In genomic region chr9:385818-386398, GRCh38 we compare ENCODE assay signal across 8 cellular contexts.
DNase-seq lines count a peak whose midpoint lies in the region; ATAC-seq, FAIRE-seq and TF ChIP-seq lines count a peak whose summit lies in the region.

No MANE protein-coding gene starts in this region.

- CTCF ChIA-PET in activated CD8-positive, alpha-beta T cell treated with anti-CD3 and anti-CD28 coated beads, Interleukin-2, amount 10 ng/mL, durations not matched to agents 7 days and 5 days (lab: Charles Lee), result interaction anchor here (1.3 kb wide), 1 partner anchor 15 kb away, joined by 4 read pairs; no protein-coding TSS in a partner anchor

- H3K27me3 ChIP-seq in pancreas, result no peaks in the 10 kb centered on the region

- H3K27ac ChIP-seq in pancreas, result no peak overlapping the region

- TF ChIP-seq CTCF in pancreas (IDR thresholded peaks at IDR 0.05), result peak; percentile 83 to 86 (median 83)

- intact Hi-C loops in pancreas (cut with DNase I), result loop anchor here in 1 of 3 donors (10.0 kb wide), 2 partner anchors 229 to 419 kb away; no protein-coding TSS in a partner anchor

- POLR2A ChIA-PET in activated CD8-positive, alpha-beta T cell treated with anti-CD3 and anti-CD28 coated beads, Interleukin-2, amount 10 ng/mL, durations not matched to agents 7 days and 5 days (lab: Charles Lee), result no interaction called here

- no peak overlapping the region for H3K4me3 Mint-ChIP-seq in activated CD8-positive, alpha-beta T cell treated with anti-CD3 and anti-CD28 coated beads, Interleukin-2, amount 10 ng/mL, durations not matched to agents 7 days and 5 days

- FAIRE-seq in pancreas (lab: Jason Lieb, UNC), result peak; percentile 67

- H3K4me1 ChIP-seq in pancreas, result no peaks in the 10 kb centered on the region

- ATAC-seq in GM21529 (IDR thresholded peaks at IDR 0.05; ENCODE audit: unreplicated experiment), result peak; percentile 61
- ATAC-seq in activated CD8-positive, alpha-beta T cell treated with anti-CD3 and anti-CD28 coated beads, Interleukin-2, amount 10 ng/mL, durations not matched to agents 7 days and 5 days, result no peak
- peak; percentile 90 to 98 (median 96) for ATAC-seq in pancreas
- ATAC-seq in GM18907 (IDR thresholded peaks at IDR 0.05; ENCODE audit: unreplicated experiment), result no peak
- no peak for ATAC-seq in HG03469 (IDR thresholded peaks at IDR 0.05; ENCODE audit: unreplicated experiment)

- H3K4me3 ChIP-seq in pancreas, result no peak overlapping the region

- no peaks in the 10 kb centered on the region for H3K27me3 Mint-ChIP-seq in activated CD8-positive, alpha-beta T cell treated with anti-CD3 and anti-CD28 coated beads, Interleukin-2, amount 10 ng/mL, durations not matched to agents 7 days and 5 days (ENCODE audit: low read depth)

- no peaks in the 10 kb centered on the region for H3K9me3 ChIP-seq in pancreas

- no peak overlapping the region for H3K27ac Mint-ChIP-seq in activated CD8-positive, alpha-beta T cell treated with anti-CD3 and anti-CD28 coated beads, Interleukin-2, amount 10 ng/mL, durations not matched to agents 7 days and 5 days

- no peaks in the 10 kb centered on the region for H3K9me3 Mint-ChIP-seq in activated CD8-positive, alpha-beta T cell treated with anti-CD3 and anti-CD28 coated beads, Interleukin-2, amount 10 ng/mL, durations not matched to agents 7 days and 5 days (ENCODE audit: insufficient read depth)

- H3K4me1 Mint-ChIP-seq in activated CD8-positive, alpha-beta T cell treated with anti-CD3 and anti-CD28 coated beads, Interleukin-2, amount 10 ng/mL, durations not matched to agents 7 days and 5 days (ENCODE audit: low read depth), result no peaks in the 10 kb centered on the region

- no peaks in the 10 kb centered on the region for H3K36me3 ChIP-seq in pancreas

- WGBS in pancreas, 2 donors, result 23 to 31% methylated on average over 9 of the region's 9 CpGs

- peaks cover 73% of the 10 kb centered on the region for H3K36me3 Mint-ChIP-seq in activated CD8-positive, alpha-beta T cell treated with anti-CD3 and anti-CD28 coated beads, Interleukin-2, amount 10 ng/mL, durations not matched to agents 7 days and 5 days (ENCODE audit: low read depth)

- DNase-seq in Ammon's horn (ENCODE audit: low spot score) (peak; percentile 77), NCI-H2196 treated with DMSO at 0.1 percent for 48 hours (lab: John Stamatoyannopoulos, UW; ENCODE audit: unreplicated experiment) (peak; percentile 78), globus pallidus (ENCODE audit: low spot score) (peak; percentile 66), pancreas (peak in 3 of 6 donors; percentile 24 to 79 (median 28))
- DNase-seq in activated CD8-positive, alpha-beta T cell treated with anti-CD3 and anti-CD28 coated beads, Interleukin-2, amount 10 ng/mL, durations not matched to agents 7 days and 5 days, result peak; percentile 33

Comparison
In these comparisons a context has a peak if more than half of its experiments do, and no peak if none do; other contexts are left out.
1. ATAC-seq: peak in GM21529 (single experiment) and pancreas (4 of 4); none in activated CD8-positive, alpha-beta T cell treated with anti-CD3 and anti-CD28 coated beads, Interleukin-2, amount 10 ng/mL, durations not matched to agents 7 days and 5 days (single experiment), GM18907 (single experiment) and HG03469 (single experiment).